In genomic region chr11:130214861-130215530, GRCh38 we compare ENCODE assay signal across 10 cellular contexts. TPM values are rescaled to one million over a fixed set of nuclear protein-coding genes. Genes with fewer than 3 reads are reported as not detected.
"Had no signal": no experiment of that assay in that cellular context is flagged by ENCODE, and none has a peak within 500 bp of the region (broad histone marks: within the 10 kb centered on the region; RNA-seq: fewer than 3 reads in every experiment).

No MANE protein-coding gene starts in this region.

- ATAC-seq: activated naive CD8-positive, alpha-beta T cell treated with anti-CD3 and anti-CD28 coated beads, Interleukin-2, amount 50 U/mL, for 24 hours; activated T-helper 17 cell treated with anti-CD3 and anti-CD28 coated beads, Interleukin-2, amount 50 U/mL, for 72 hours had no signal

- H3K4me1 Mint-ChIP-seq: activated naive CD8-positive, alpha-beta T cell treated with anti-CD3 and anti-CD28 coated beads, Interleukin-2, amount 50 U/mL, for 24 hours; activated T-helper 17 cell treated with anti-CD3 and anti-CD28 coated beads, Interleukin-2, amount 50 U/mL, for 72 hours had no signal

- H3K4me3 Mint-ChIP-seq: activated naive CD4-positive, alpha-beta T cell treated with anti-CD3 and anti-CD28 coated beads for 36 hours; activated naive CD8-positive, alpha-beta T cell treated with anti-CD3 and anti-CD28 coated beads, Interleukin-2, amount 50 U/mL, for 24 hours; activated T-helper 17 cell treated with anti-CD3 and anti-CD28 coated beads, Interleukin-2, amount 50 U/mL, for 72 hours; nephron progenitor cell had no signal

- H3K27ac Mint-ChIP-seq: activated naive CD4-positive, alpha-beta T cell treated with anti-CD3 and anti-CD28 coated beads for 36 hours; activated naive CD8-positive, alpha-beta T cell treated with anti-CD3 and anti-CD28 coated beads, Interleukin-2, amount 50 U/mL, for 24 hours; activated T-helper 17 cell treated with anti-CD3 and anti-CD28 coated beads, Interleukin-2, amount 50 U/mL, for 72 hours; nephron progenitor cell had no signal

- DNase-seq: activated CD4-positive, alpha-beta T cell treated with anti-CD3 and anti-CD28 coated beads for 1 hour; activated CD4-positive, alpha-beta T cell treated with anti-CD3 and anti-CD28 coated beads, Interleukin-2, amount 50 U/mL, for 4 hours; activated naive CD4-positive, alpha-beta T cell treated with anti-CD3 and anti-CD28 coated beads for 36 hours; activated naive CD8-positive, alpha-beta T cell treated with anti-CD3 and anti-CD28 coated beads, Interleukin-2, amount 50 U/mL, for 24 hours; hippocampal formation; kidney glomerular epithelial cell; nephron progenitor cell; sigmoid colon had no signal

- H3K9me3 Mint-ChIP-seq: activated naive CD4-positive, alpha-beta T cell treated with anti-CD3 and anti-CD28 coated beads for 36 hours; activated naive CD8-positive, alpha-beta T cell treated with anti-CD3 and anti-CD28 coated beads, Interleukin-2, amount 50 U/mL, for 24 hours; activated T-helper 17 cell treated with anti-CD3 and anti-CD28 coated beads, Interleukin-2, amount 50 U/mL, for 72 hours; nephron progenitor cell had no signal

RNA-seq across cellular contexts. Expression of gene ST14, which starts 55.4 kb away (rescaled TPM):
- total RNA-seq: activated naive CD4-positive, alpha-beta T cell treated with anti-CD3 and anti-CD28 coated beads for 36 hours; T-helper 1 cell treated with Interleukin-12 subunit alpha and Interleukin-12 subunit beta and Interleukin-4 antibody, amounts not matched to agents 30 ng/mL and 1 ng/mL, for 36 hours had no signal
